Comparison of ENCODE assay signal across 12 cellular contexts in genomic region chr3:137771401-137772230, GRCh38. TPM values are rescaled to one million over a fixed set of nuclear protein-coding genes. Genes with fewer than 3 reads are reported as not detected.
DNase-seq lines count a peak whose midpoint lies in the region; ATAC-seq and TF ChIP-seq lines count a peak whose summit lies in the region.
"Had no signal": no experiment of that assay in that cellular context is flagged by ENCODE, and none has a peak within 500 bp of the region (broad histone marks: within the 10 kb centered on the region; RNA-seq: fewer than 3 reads in every experiment).

No MANE protein-coding gene starts in this region.

- H3K9ac ChIP-seq in iPS-15b (ENCODE audit: low read depth, low read length) = no peak overlapping the region

- H3K27ac Mint-ChIP-seq in activated CD4-positive, alpha-beta memory T cell treated with anti-CD3 and anti-CD28 coated beads for 36 hours = no peak overlapping the region

- H3K36me3 Mint-ChIP-seq in activated CD4-positive, alpha-beta memory T cell treated with anti-CD3 and anti-CD28 coated beads for 36 hours = peaks cover 2% of the 10 kb centered on the region

- ATAC-seq in SK-N-SH treated with all-trans-retinoic acid at 6 μM for 48 hours (peak; percentile 37), gastrocnemius medialis (no peak), HG03432 (IDR thresholded peaks at IDR 0.05; ENCODE audit: unreplicated experiment) (no peak)

- peaks cover 98% of the 10 kb centered on the region for H3K27me3 ChIP-seq in iPS-15b (ENCODE audit: control insufficient read depth, insufficient read depth, low read length)
- H3K27me3 ChIP-seq in gastrocnemius medialis = peaks cover 69 to 81% (median 79%) of the 10 kb centered on the region in 3 donors
- H3K27me3 ChIP-seq in transverse colon = peaks cover 96% of the 10 kb centered on the region

- H3K36me3 ChIP-seq in iPS-15b (ENCODE audit: control insufficient read depth, insufficient read depth, low read length) = no peaks in the 10 kb centered on the region
- no peaks in the 10 kb centered on the region for H3K36me3 ChIP-seq in gastrocnemius medialis
- H3K36me3 ChIP-seq in transverse colon = no peaks in the 10 kb centered on the region

- no peak for TF ChIP-seq EP300 in transverse colon (IDR thresholded peaks at IDR 0.05; ENCODE audit: low read depth)

- H3K9me3 ChIP-seq in iPS-15b (ENCODE audit: control insufficient read depth, insufficient read depth, low read length) (no peaks in the 10 kb centered on the region), gastrocnemius medialis (no peaks in the 10 kb centered on the region), transverse colon (no peaks in the 10 kb centered on the region)

- DNase-seq in DMS53 (lab: John Stamatoyannopoulos, UW) (peak; percentile 27), DMS53 treated with DMSO at 0.1 percent for 48 hours (lab: John Stamatoyannopoulos, UW; ENCODE audit: unreplicated experiment) (no peak), gastrocnemius medialis (no peak), transverse colon (no peak)
- no peak for DNase-seq in activated CD4-positive, alpha-beta memory T cell treated with anti-CD3 and anti-CD28 coated beads for 36 hours
- DNase-seq: activated gamma-delta T cell, Kasumi-1, NCI-H446 had no signal

- H3K27me3 Mint-ChIP-seq in activated CD4-positive, alpha-beta memory T cell treated with anti-CD3 and anti-CD28 coated beads for 36 hours = peaks cover 66% of the 10 kb centered on the region

- CTCF ChIA-PET in activated CD4-positive, alpha-beta memory T cell treated with anti-CD3 and anti-CD28 coated beads for 36 hours (lab: Charles Lee) = no interaction called here

- H3K4me3 ChIP-seq in iPS-15b (ENCODE audit: low read depth, low read length) (peak overlapping the region; percentile 41), gastrocnemius medialis (peak overlapping the region in 3 of 4 donors; percentile 19 to 53 (median 25)), transverse colon (peak overlapping the region in 1 of 4 donors; percentile 31)

- H3K27ac ChIP-seq in gastrocnemius medialis = no peak overlapping the region
- H3K27ac ChIP-seq in transverse colon = no peak overlapping the region
- H3K27ac ChIP-seq: 22Rv1 had no signal

- in situ Hi-C loops in gastrocnemius medialis (cut with MboI; ENCODE audit: low sequenced_read_pairs in 4 of 4) = no loop called here
- in situ Hi-C loops in transverse colon (cut with MboI; ENCODE audit: low pct_ligation_motif_present in 1 of 4, low pct_unique_long_range_greater_than_20kb in 1 of 4, low sequenced_read_pairs in 3 of 4) = no loop called here

- H3K9me3 Mint-ChIP-seq in activated CD4-positive, alpha-beta memory T cell treated with anti-CD3 and anti-CD28 coated beads for 36 hours = no peaks in the 10 kb centered on the region

- no peak overlapping the region for H3K4me3 Mint-ChIP-seq in activated CD4-positive, alpha-beta memory T cell treated with anti-CD3 and anti-CD28 coated beads for 36 hours

- H3K4me1 ChIP-seq in iPS-15b (ENCODE audit: control insufficient read depth, insufficient read depth, low read length) = peaks cover 17% of the 10 kb centered on the region
- H3K4me1 ChIP-seq in gastrocnemius medialis = peaks cover 6 to 29% of the 10 kb centered on the region in 2 donors
- peaks cover 4 to 37% (median 29%) of the 10 kb centered on the region in 4 donors for H3K4me1 ChIP-seq in transverse colon

- peaks cover 8% of the 10 kb centered on the region for H3K4me1 Mint-ChIP-seq in activated CD4-positive, alpha-beta memory T cell treated with anti-CD3 and anti-CD28 coated beads for 36 hours (ENCODE audit: low read depth)

- POLR2A ChIA-PET in activated CD4-positive, alpha-beta memory T cell treated with anti-CD3 and anti-CD28 coated beads for 36 hours (lab: Charles Lee) = no interaction called here

- WGBS in transverse colon (ENCODE audit: low coverage in 1 of 2), 2 donors = 6 to 11% methylated on average over 15 to 53 of the region's 53 CpGs

- no peak for TF ChIP-seq CTCF in gastrocnemius medialis (IDR thresholded peaks at IDR 0.05 in 4 of 5, conservative IDR thresholded peaks at IDR 0.05 in 1 of 5)
- no peak for TF ChIP-seq CTCF in transverse colon (IDR thresholded peaks at IDR 0.05)

- intact Hi-C loops in gastrocnemius medialis (cut with DNase I; ENCODE audit: low total_unique reads) = no loop called here
- intact Hi-C loops in transverse colon (cut with DNase I; ENCODE audit: low total_unique reads) = no loop called here
- intact Hi-C loops in activated CD4-positive, alpha-beta memory T cell treated with anti-CD3 and anti-CD28 coated beads for 36 hours (cut with micrococcal nuclease) = no loop called here

- TF ChIP-seq POLR2A in gastrocnemius medialis (IDR thresholded peaks at IDR 0.05) (no peak), transverse colon (IDR thresholded peaks at IDR 0.05) (no peak)

TF ChIP-seq in SK-N-SH treated with all-trans-retinoic acid at 6 μM for 48 hours, 23 proteins besides CTCF, POLR2A, EP300 and RAD21:
- TF ChIP-seq TSHZ2 (CRISPR knock-in tag; IDR thresholded peaks at IDR 0.05) (no peak), ZFP30 (CRISPR knock-in tag; IDR thresholded peaks at IDR 0.05) (no peak), TOX (CRISPR knock-in tag; IDR thresholded peaks at IDR 0.05; ENCODE audit: borderline replicate concordance) (no peak), POU6F1 (CRISPR knock-in tag; IDR thresholded peaks at IDR 0.05; ENCODE audit: borderline replicate concordance, low read depth) (no peak), BACH2 (CRISPR knock-in tag; IDR thresholded peaks at IDR 0.05; ENCODE audit: borderline replicate concordance) (no peak), ARNTL (CRISPR knock-in tag; IDR thresholded peaks at IDR 0.05; ENCODE audit: borderline replicate concordance, low read depth) (no peak), CSDC2 (CRISPR knock-in tag; IDR thresholded peaks at IDR 0.05) (no peak), GLIS3 (CRISPR knock-in tag; IDR thresholded peaks at IDR 0.05) (no peak)
- TF ChIP-seq, protein P1, sequence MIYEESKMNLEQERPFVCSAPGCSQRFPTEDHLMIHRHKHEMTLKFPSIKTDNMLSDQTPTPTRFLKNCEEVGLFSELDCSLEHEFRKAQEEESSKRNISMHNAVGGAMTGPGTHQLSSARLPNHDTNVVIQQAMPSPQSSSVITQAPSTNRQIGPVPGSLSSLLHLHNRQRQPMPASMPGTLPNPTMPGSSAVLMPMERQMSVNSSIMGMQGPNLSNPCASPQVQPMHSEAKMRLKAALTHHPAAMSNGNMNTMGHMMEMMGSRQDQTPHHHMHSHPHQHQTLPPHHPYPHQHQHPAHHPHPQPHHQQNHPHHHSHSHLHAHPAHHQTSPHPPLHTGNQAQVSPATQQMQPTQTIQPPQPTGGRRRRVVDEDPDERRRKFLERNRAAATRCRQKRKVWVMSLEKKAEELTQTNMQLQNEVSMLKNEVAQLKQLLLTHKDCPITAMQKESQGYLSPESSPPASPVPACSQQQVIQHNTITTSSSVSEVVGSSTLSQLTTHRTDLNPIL (CRISPR knock-in tag; IDR thresholded peaks at IDR 0.05; ENCODE audit: low read depth) = no peak

RNA-seq across cellular contexts. Expression of gene SOX14, which starts 7.5 kb away (rescaled TPM):
- total RNA-seq in gastrocnemius medialis = not detected
- total RNA-seq in transverse colon = not detected
- not detected for total RNA-seq in activated CD4-positive, alpha-beta memory T cell treated with anti-CD3 and anti-CD28 coated beads for 36 hours
